In the genomic region with DNA sequence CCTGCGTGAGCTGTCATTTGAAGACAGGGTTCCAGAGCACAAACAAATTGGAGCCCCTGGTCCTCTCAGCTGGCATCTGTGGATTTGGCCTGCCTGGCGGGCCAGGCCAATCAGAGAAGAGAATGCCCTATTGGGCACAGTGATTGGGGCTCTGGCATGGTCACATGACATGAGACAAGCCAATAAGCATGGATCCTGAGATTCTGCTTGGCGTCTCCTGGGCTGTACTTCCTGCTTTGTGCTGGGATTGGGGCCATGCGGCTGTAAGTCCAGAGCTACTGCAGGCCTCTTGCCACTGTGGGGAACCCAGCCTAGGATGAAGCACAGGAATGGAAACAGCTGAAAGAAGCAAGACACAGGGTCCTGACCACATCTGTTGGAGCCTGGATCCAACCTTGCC, we compare ENCODE assay signal across 27 cellular contexts.
"Had no signal": no experiment of that assay in that cellular context is flagged by ENCODE, and none has a peak within 500 bp of the region (broad histone marks: within the 10 kb centered on the region; RNA-seq: fewer than 3 reads in every experiment).

No MANE protein-coding gene starts in this region.

- H3K36me3 Mint-ChIP-seq: activated CD4-positive, alpha-beta memory T cell treated with anti-CD3 and anti-CD28 coated beads for 36 hours; activated naive CD4-positive, alpha-beta T cell treated with anti-CD3 and anti-CD28 coated beads, Interleukin-2, amount 10 ng/mL, durations not matched to agents 7 days and 5 days; activated naive CD8-positive, alpha-beta T cell treated with anti-CD3 and anti-CD28 coated beads for 36 hours had no signal

- DNase-seq: activated CD4-positive, alpha-beta memory T cell treated with anti-CD3 and anti-CD28 coated beads for 36 hours; activated CD4-positive, alpha-beta T cell treated with anti-CD3 and anti-CD28 coated beads, Interleukin-2, amount 10 ng/mL, durations not matched to agents 7 days and 5 days; activated CD4-positive, CD25-positive, alpha-beta regulatory T cell; activated CD8-positive, alpha-beta memory T cell treated with anti-CD3 and anti-CD28 coated beads for 24 hours; activated gamma-delta T cell treated with Interleukin-2 at 50 U/mL for 16 hours; activated naive CD4-positive, alpha-beta T cell treated with anti-CD3 and anti-CD28 coated beads, Interleukin-2, amount 10 ng/mL, durations not matched to agents 7 days and 5 days; activated naive CD8-positive, alpha-beta T cell treated with anti-CD3 and anti-CD28 coated beads for 36 hours; activated T-cell treated with anti-CD3 and anti-CD28 coated beads, Interleukin-2, amount 50 U/mL, for 4 hours; brain microvascular endothelial cell; IMR-90; MG63; MV-4-11; NCI-H1105; NCI-H146; NCI-H1930; NCI-H2171; NCI-H2227 treated with DMSO at 0.1 percent for 48 hours; NCI-H446 treated with DMSO at 0.1 percent for 48 hours; NCI-H524 treated with DMSO at 0.1 percent for 48 hours; NCI-H748 treated with DMSO at 0.1 percent for 48 hours; NK-92 treated with Interleukin-12 subunit alpha and Interleukin-12 subunit beta, amount 100 ng/mL, for 24 hours; Peyer's patch; Right ventricle myocardium superior; SJCRH30; T-helper 2 cell; T1000 had no signal

- H3K9me3 Mint-ChIP-seq: activated CD4-positive, alpha-beta memory T cell treated with anti-CD3 and anti-CD28 coated beads for 36 hours; activated CD4-positive, alpha-beta T cell treated with anti-CD3 and anti-CD28 coated beads, Interleukin-2, amount 10 ng/mL, durations not matched to agents 7 days and 5 days; activated naive CD4-positive, alpha-beta T cell treated with anti-CD3 and anti-CD28 coated beads, Interleukin-2, amount 10 ng/mL, durations not matched to agents 7 days and 5 days; activated naive CD8-positive, alpha-beta T cell treated with anti-CD3 and anti-CD28 coated beads for 36 hours; activated T-cell treated with anti-CD3 and anti-CD28 coated beads, Interleukin-2, amount 50 U/mL, for 4 hours; activated T-helper 2 cell treated with anti-CD3 and anti-CD28 coated beads, Interferon-gamma antibody, Interleukin-2, Interleukin-4, amounts not matched to agents 10 μg/mL and 5 μg/mL and 100 μg/mL, durations not matched to agents 14 hours and 24 hours and 36 hours had no signal

- H3K27ac Mint-ChIP-seq: activated CD4-positive, alpha-beta memory T cell treated with anti-CD3 and anti-CD28 coated beads for 36 hours; activated CD4-positive, alpha-beta T cell treated with anti-CD3 and anti-CD28 coated beads, Interleukin-2, amount 10 ng/mL, durations not matched to agents 7 days and 5 days; activated naive CD4-positive, alpha-beta T cell treated with anti-CD3 and anti-CD28 coated beads, Interleukin-2, amount 10 ng/mL, durations not matched to agents 7 days and 5 days; activated naive CD8-positive, alpha-beta T cell treated with anti-CD3 and anti-CD28 coated beads for 36 hours; activated T-helper 2 cell treated with anti-CD3 and anti-CD28 coated beads, Interferon-gamma antibody, Interleukin-2, Interleukin-4, amounts not matched to agents 10 μg/mL and 5 μg/mL and 100 μg/mL, durations not matched to agents 14 hours and 24 hours and 36 hours had no signal

- H3K4me3 Mint-ChIP-seq: activated CD4-positive, alpha-beta memory T cell treated with anti-CD3 and anti-CD28 coated beads for 36 hours; activated CD4-positive, alpha-beta T cell treated with anti-CD3 and anti-CD28 coated beads, Interleukin-2, amount 10 ng/mL, durations not matched to agents 7 days and 5 days; activated naive CD4-positive, alpha-beta T cell treated with anti-CD3 and anti-CD28 coated beads, Interleukin-2, amount 10 ng/mL, durations not matched to agents 7 days and 5 days; activated naive CD8-positive, alpha-beta T cell treated with anti-CD3 and anti-CD28 coated beads for 36 hours; activated T-cell treated with anti-CD3 and anti-CD28 coated beads, Interleukin-2, amount 50 U/mL, for 4 hours had no signal

- H3K4me1 Mint-ChIP-seq: activated CD4-positive, alpha-beta T cell treated with anti-CD3 and anti-CD28 coated beads, Interleukin-2, amount 10 ng/mL, durations not matched to agents 7 days and 5 days; activated naive CD4-positive, alpha-beta T cell treated with anti-CD3 and anti-CD28 coated beads, Interleukin-2, amount 10 ng/mL, durations not matched to agents 7 days and 5 days; activated naive CD8-positive, alpha-beta T cell treated with anti-CD3 and anti-CD28 coated beads for 36 hours had no signal

- ATAC-seq: activated T-cell treated with anti-CD3 and anti-CD28 coated beads, Interleukin-2, amount 50 U/mL, for 4 hours had no signal
